ENCODE assay signal across 1 cellular context in genomic region chr4:170887396-170887795, GRCh38.
TF ChIP-seq lines count a peak whose summit lies in the region.

No MANE protein-coding gene starts in this region.

TF ChIP-seq in GM23338, 12 proteins besides CTCF, POLR2A, EP300 and RAD21 (continued from another document):
- TF ChIP-seq ZNF462 (CRISPR knock-in tag; IDR thresholded peaks at IDR 0.05) (no peak), EZH2 (IDR thresholded peaks at IDR 0.05; ENCODE audit: low read depth, unreplicated experiment) (no peak), NANOG (IDR thresholded peaks at IDR 0.05; ENCODE audit: borderline replicate concordance) (no peak)
